In the genomic region with DNA sequence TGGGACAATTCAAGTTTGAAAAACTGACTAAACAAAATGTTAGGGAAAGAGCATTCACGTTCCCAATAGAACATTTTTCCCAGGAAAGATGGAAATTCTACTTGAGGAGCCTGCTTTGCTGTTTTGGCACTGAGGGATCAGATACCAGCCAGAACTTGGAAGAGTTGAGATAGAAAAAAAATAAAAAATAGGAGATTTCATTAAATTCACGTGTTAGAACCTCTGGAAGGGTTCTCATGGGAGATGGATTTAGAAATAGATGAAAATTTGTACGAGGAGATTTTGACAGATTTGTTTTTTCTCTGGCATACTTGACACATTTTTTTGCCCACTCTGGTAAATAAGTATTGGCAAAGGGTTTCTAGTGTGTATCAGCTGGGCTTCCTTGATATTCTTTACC, we compare ENCODE assay signal across 17 cellular contexts.
"Had no signal": no experiment of that assay in that cellular context is flagged by ENCODE, and none has a peak within 500 bp of the region (broad histone marks: within the 10 kb centered on the region; RNA-seq: fewer than 3 reads in every experiment).

No MANE protein-coding gene starts in this region.

- H3K27me3 ChIP-seq: colonic mucosa, hepatocyte, stomach, upper lobe of left lung, uterus had no signal

- H3K27ac Mint-ChIP-seq: naive thymus-derived CD4-positive, alpha-beta T cell had no signal

- H3K4me1 ChIP-seq: colonic mucosa, stomach, uterus had no signal

- H3K36me3 Mint-ChIP-seq: naive thymus-derived CD4-positive, alpha-beta T cell had no signal

- H3K4me1 Mint-ChIP-seq: naive thymus-derived CD4-positive, alpha-beta T cell had no signal

- H3K4me3 ChIP-seq: colonic mucosa, hepatocyte, psoas muscle, stomach, upper lobe of left lung, uterus had no signal

- H3K4me3 Mint-ChIP-seq: naive thymus-derived CD4-positive, alpha-beta T cell had no signal

- H3K36me3 ChIP-seq: colonic mucosa, neutrophil, stomach, upper lobe of left lung, uterus had no signal

- H3K9me3 ChIP-seq: colonic mucosa, neutrophil, psoas muscle, stomach, upper lobe of left lung, uterus had no signal

- DNase-seq: colonic mucosa; dermis blood vessel endothelial cell; glutamatergic neuron; kidney; left cardiac atrium; mammary epithelial cell; naive thymus-derived CD4-positive, alpha-beta T cell; psoas muscle; retina; small intestine; stimulated activated CD4-positive, alpha-beta T cell treated with anti-CD3 and anti-CD28 coated beads, Interleukin-12 subunit alpha, Interleukin-12 subunit beta, amount 100 ng/mL, for 4 hours; stimulated activated naive CD4-positive, alpha-beta T cell; stomach; upper lobe of left lung; uterus had no signal

- ATAC-seq: naive thymus-derived CD4-positive, alpha-beta T cell had no signal

- H3K27ac ChIP-seq: colonic mucosa, hepatocyte, neutrophil, psoas muscle, stomach, upper lobe of left lung had no signal
